ENCODE assay signal across 8 cellular contexts in the genomic region with DNA sequence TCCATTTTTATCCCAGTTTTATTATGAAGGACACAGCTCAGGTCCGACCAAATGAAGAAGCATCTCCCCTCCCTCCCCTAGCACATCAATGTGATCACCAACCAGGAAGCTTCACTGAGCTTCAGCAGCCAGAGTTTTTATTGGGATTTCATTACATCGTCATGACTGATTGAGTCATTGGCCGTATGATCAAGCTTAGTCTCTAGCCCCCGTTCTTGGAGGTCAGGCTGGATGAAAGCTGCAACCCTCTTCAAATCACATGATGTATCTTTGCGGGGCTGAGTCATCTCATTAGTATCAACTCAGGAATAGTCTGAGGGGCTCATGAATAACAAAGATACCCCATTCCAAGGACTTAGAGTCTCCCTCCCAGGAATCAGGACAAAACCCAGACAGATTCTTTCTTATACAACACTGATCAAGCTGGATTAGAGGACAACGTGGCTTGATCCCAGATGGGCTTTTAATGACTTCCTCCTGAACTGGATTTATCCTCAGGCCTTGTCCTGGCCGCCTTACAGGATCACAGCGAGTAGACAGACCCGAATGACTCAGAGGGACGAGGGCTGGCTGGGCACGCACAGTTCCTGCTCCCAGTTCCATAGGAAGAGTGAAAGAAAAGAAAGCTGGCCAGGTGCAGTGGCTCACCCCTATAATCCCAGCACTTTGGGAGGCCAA. TPM values are rescaled to one million over a fixed set of nuclear protein-coding genes. Genes with fewer than 3 reads are reported as not detected.
DNase-seq lines count a peak whose midpoint lies in the region; ATAC-seq lines count a peak whose summit lies in the region.

No MANE protein-coding gene starts in this region.

- H3K27me3 ChIP-seq in SJSA1 (replicated peaks) (no peaks in the 10 kb centered on the region), skeletal muscle tissue (ENCODE audit: control insufficient read depth in 3 of 3, insufficient read depth in 3 of 3, low read length in 3 of 3) (no peaks in the 10 kb centered on the region)

- H3K36me3 ChIP-seq in SJSA1 (peaks cover 51% of the 10 kb centered on the region), skeletal muscle tissue (ENCODE audit: control insufficient read depth in 3 of 3, insufficient read depth in 3 of 3, low read length in 3 of 3) (peaks cover 14 to 37% (median 16%) of the 10 kb centered on the region in 3 donors)

- H3K4me1 ChIP-seq in SJSA1 (replicated peaks), result peaks cover 45% of the 10 kb centered on the region
- peaks cover 16 to 19% (median 19%) of the 10 kb centered on the region in 3 donors for H3K4me1 ChIP-seq in skeletal muscle tissue (ENCODE audit: control insufficient read depth in 3 of 3, insufficient read depth in 3 of 3, low read length in 3 of 3)

- H3K4me3 ChIP-seq in SJSA1, result no peak overlapping the region
- H3K4me3 ChIP-seq in skeletal muscle tissue (ENCODE audit: low read length in 3 of 3), result no peak overlapping the region

- peaks cover 16% of the 10 kb centered on the region for H3K9me3 ChIP-seq in SJSA1 (replicated peaks)
- H3K9me3 ChIP-seq in skeletal muscle tissue (ENCODE audit: control insufficient read depth in 3 of 3, low read length in 3 of 3), result no peaks in the 10 kb centered on the region

- peak overlapping the region; percentile 87 for H3K27ac ChIP-seq in SJSA1
- peak overlapping the region; percentile 57 for H3K27ac ChIP-seq in skeletal muscle tissue (ENCODE audit: low read depth, low read length)

- DNase-seq in EL (peak; percentile 96), SJSA1 (ENCODE audit: low read depth in 1 of 2, low spot score in 2 of 2) (peak; percentile 85 to 87), fibroblast of peridontal ligament (ENCODE audit: extremely low read depth) (peak; percentile 96), NCI-H510A treated with DMSO at 0.1 percent for 48 hours (lab: John Stamatoyannopoulos, UW) (no peak), NCI-H187 (lab: John Stamatoyannopoulos, UW) (no peak)

- ATAC-seq in GM21737 (IDR thresholded peaks at IDR 0.05; ENCODE audit: unreplicated experiment) (no peak), GM19452 (IDR thresholded peaks at IDR 0.05; ENCODE audit: unreplicated experiment) (no peak)

- H3K9ac ChIP-seq in skeletal muscle tissue (ENCODE audit: low read depth in 1 of 3, low read length in 3 of 3), result no peak overlapping the region

RNA-seq across cellular contexts. Expression of a gene that starts 14.5 kb away (rescaled TPM):
- 38.1 and 60.5 TPM in 2 replicates for total RNA-seq in SJSA1 (2014; rRNA removed; shearing (Covaris generic))
- total RNA-seq in skeletal muscle tissue, result 4.7 TPM

Comparison
In these comparisons a context has a peak if more than half of its experiments do, and no peak if none do; other contexts are left out.
1. DNase-seq: peak in EL (single experiment), SJSA1 (2 of 2) and fibroblast of peridontal ligament (single experiment); none in NCI-H510A treated with DMSO at 0.1 percent for 48 hours (single experiment) and NCI-H187 (0 of 2).